22 cellular contexts compared by ENCODE assay signal in genomic region chr19:7732045-7732444, GRCh38. TPM values are rescaled to one million over a fixed set of nuclear protein-coding genes. Genes with fewer than 3 reads are reported as not detected.
DNase-seq lines count a peak whose midpoint lies in the region; ATAC-seq, FAIRE-seq and TF ChIP-seq lines count a peak whose summit lies in the region.
"Had no signal": no experiment of that assay in that cellular context is flagged by ENCODE, and none has a peak within 500 bp of the region (broad histone marks: within the 10 kb centered on the region; RNA-seq: fewer than 3 reads in every experiment).

Gene CLEC4G (minus strand): TSS chr19:7732110. CDS start chr19:7732102, 8 bp downstream.

- no peak for TF ChIP-seq POLR2A in H1 (IDR thresholded peaks at IDR 0.05; ENCODE audit: control extremely low read depth in 1 of 2, low read depth in 2 of 2, low read length in 2 of 2)

- H3K23ac ChIP-seq in H1 (ENCODE audit: insufficient read length): no peak within 1 kb of the TSS

- no peak within 1 kb of the TSS for H2AFZ ChIP-seq in H1 (ENCODE audit: low read length)
- H2AFZ ChIP-seq: PC-9 had no signal

- no peak within 1 kb of the TSS for H3K27ac ChIP-seq in H1 (ENCODE audit: low read depth, low read length)
- H3K27ac ChIP-seq: PC-9 had no signal

- H3K14ac ChIP-seq in H1 (ENCODE audit: insufficient read length): no peak within 1 kb of the TSS

- H2AK5ac ChIP-seq in H1 (ENCODE audit: low read depth, low read length): no peak within 1 kb of the TSS

- peaks cover 8% of the 10 kb centered on the region; the same call in 1 of the 2 replicates for H3K23me2 ChIP-seq in H1 (ENCODE audit: low read depth, low read length)

- H4K20me1 ChIP-seq in H1 (replicated peaks in 1 of 2; ENCODE audit: control insufficient read depth in 1 of 2, insufficient read depth in 2 of 2, low read length in 2 of 2): peaks cover 0 to 3% of the 10 kb centered on the region in 2 experiments

- H3K4me1 ChIP-seq in H1 (replicated peaks in 1 of 4; ENCODE audit: control insufficient read depth in 3 of 4, insufficient read depth in 4 of 4, low read length in 3 of 4): peaks cover 0 to 15% (median 9%) of the 10 kb centered on the region in 4 experiments; a peak in 6 of 7 replicates

- no peak within 1 kb of the TSS; a peak in 1 of 7 replicates for H3K9ac ChIP-seq in H1 (replicated peaks in 1 of 4; ENCODE audit: extremely low read depth in 1 of 4, low read depth in 3 of 4, low read length in 3 of 4)

- peak within 1 kb of the TSS; percentile 44 for H4K8ac ChIP-seq in H1 (ENCODE audit: extremely low read depth, insufficient read depth, low read length)

- H3K27me3 ChIP-seq in H1 (replicated peaks in 1 of 4; ENCODE audit: control insufficient read depth in 3 of 4, extremely low read depth in 1 of 4, insufficient read depth in 3 of 4, low read length in 3 of 4): peaks cover 27 to 45% (median 44%) of the 10 kb centered on the region in 4 experiments

- 90% methylated on average over 9 of the region's 9 CpGs; no CpG with 5 or more reads in 1 of the 2 experiments for WGBS in H1 (ENCODE audit: extremely low coverage in 1 of 2, insufficient coverage in 1 of 2, insufficient read length in 1 of 2, insufficient replicate concordance in 2 of 2, low coverage in 1 of 2, low lambda C conversion rate in 2 of 2, missing lambda C conversion rate in 1 of 2), 2 experiments

- CTCF ChIA-PET in H1 (lab: Charles Lee; ENCODE audit: partially characterized antibody): interaction anchor here (0.7 kb wide), 1 partner anchor 125 kb away, joined by 5 read pairs; no protein-coding TSS in a partner anchor

- no peak within 1 kb of the TSS for H3K56ac ChIP-seq in H1 (replicated peaks; ENCODE audit: insufficient read length, low read depth, low read length)

- ATAC-seq in Right ventricle myocardium superior (ENCODE audit: poor library complexity) (no peak), left cardiac atrium (no peak), GM21390 (IDR thresholded peaks at IDR 0.05; ENCODE audit: unreplicated experiment) (no peak)

- peak within 1 kb of the TSS in 1 of 4 experiments; percentile 63; a peak in 2 of 8 replicates for H3K4me3 ChIP-seq in H1 (ENCODE audit: extremely low read depth in 1 of 4, insufficient read depth in 2 of 4, low read depth in 3 of 4, low read length in 4 of 4)
- H3K4me3 ChIP-seq: PC-9 had no signal

- POLR2A ChIA-PET in H1 (lab: Charles Lee; ENCODE audit: partially characterized antibody): no interaction called here

- H2BK120ac ChIP-seq in H1 (replicated peaks; ENCODE audit: low read depth, low read length): no peak within 1 kb of the TSS

- H3K79me2 ChIP-seq in H1 (ENCODE audit: control insufficient read depth in 1 of 2, insufficient read depth in 2 of 2, low read length in 2 of 2): no peaks in the 10 kb centered on the region

- no peaks in the 10 kb centered on the region for H3K9me3 ChIP-seq in H1 (ENCODE audit: insufficient read depth in 2 of 2, low read depth in 1 of 2, low read length in 1 of 2)

- FAIRE-seq in H1 (lab: Jason Lieb, UNC): no peak

- H3K18ac ChIP-seq in H1 (ENCODE audit: extremely low read depth, low read length): no peak within 1 kb of the TSS

- H2BK12ac ChIP-seq in H1 (ENCODE audit: low read depth, low read length): no peak within 1 kb of the TSS

- H3K4ac ChIP-seq in H1 (replicated peaks; ENCODE audit: insufficient read length, low read depth, low read length): no peak within 1 kb of the TSS

- H3K36me3 ChIP-seq in H1 (ENCODE audit: control insufficient read depth in 2 of 4, insufficient read depth in 4 of 4, low read length in 3 of 4): no peaks in the 10 kb centered on the region

- H2BK20ac ChIP-seq in H1 (ENCODE audit: low read length): no peak within 1 kb of the TSS

- H3K79me1 ChIP-seq in H1 (ENCODE audit: low read depth, low read length): no peaks in the 10 kb centered on the region

- TF ChIP-seq CTCF in H1 (IDR thresholded peaks at IDR 0.05; ENCODE audit: control extremely low read depth in 1 of 3, insufficient read depth in 1 of 3, low read depth in 1 of 3, low read length in 3 of 3): no peak

- no peak for TF ChIP-seq RAD21 in H1 (IDR thresholded peaks at IDR 0.05 in 1 of 2, conservative IDR thresholded peaks at IDR 0.05 in 1 of 2; ENCODE audit: low read depth in 2 of 2, low read length in 2 of 2)

- no peak within 1 kb of the TSS for H4K5ac ChIP-seq in H1 (ENCODE audit: insufficient read length, low read depth, low read length)

- TF ChIP-seq EP300 in H1 (IDR thresholded peaks at IDR 0.05; ENCODE audit: borderline replicate concordance in 1 of 2, low read depth in 2 of 2, low read length in 2 of 2): no peak

- no peak within 1 kb of the TSS for H4K91ac ChIP-seq in H1 (replicated peaks; ENCODE audit: insufficient read length, low read length)

- H3K4me2 ChIP-seq in H1 (ENCODE audit: insufficient read depth in 1 of 2, low read depth in 2 of 2, low read length in 2 of 2): peak within 1 kb of the TSS; percentile 96 to 98; a peak in 2 of 4 replicates
- H3K4me2 ChIP-seq: PC-9 had no signal

- H2BK5ac ChIP-seq in H1 (ENCODE audit: low read depth, low read length): no peak within 1 kb of the TSS

- intact Hi-C loops in Right ventricle myocardium superior (cut with DNase I): no loop called here
- intact Hi-C loops in left cardiac atrium (cut with DNase I): no loop called here

- H2BK15ac ChIP-seq in H1 (ENCODE audit: low read length): no peak within 1 kb of the TSS

- DNase-seq in Right ventricle myocardium superior (peak; percentile 30), left cardiac atrium (no peak), H1 (ENCODE audit: low read depth in 1 of 2, low spot score in 2 of 2) (no peak), mesenteric fat pad (ENCODE audit: low spot score) (no peak), DMS 273 (lab: John Stamatoyannopoulos, UW; ENCODE audit: unreplicated experiment) (no peak)
- DNase-seq in stimulated activated CD4-positive, alpha-beta T cell treated with anti-CD3 and anti-CD28 coated beads, Interleukin-15, amount 100 ng/mL, for 24 hours: no peak
- no peak for DNase-seq in stimulated activated CD4-positive, alpha-beta T cell treated with anti-CD3 and anti-CD28 coated beads, Interleukin-2, amount 100 ng/mL, for 24 hours
- DNase-seq: 8988T; CD4-positive, CD25-positive, alpha-beta regulatory T cell; COR-L47; GF-D8; HCEC 1CT; Karpas-422; NCI-H1436; NCI-H1930; NCI-H345; NCI-H524 treated with DMSO at 0.1 percent for 48 hours; PC-9 had no signal

TF ChIP-seq in H1, 55 proteins besides CTCF, POLR2A, EP300 and RAD21:
- TF ChIP-seq SIN3A (conservative IDR thresholded peaks at IDR 0.05 in 1 of 2, IDR thresholded peaks at IDR 0.05 in 1 of 2; ENCODE audit: low read depth in 1 of 2, low read length in 2 of 2): no peak
- TF ChIP-seq RXRA (IDR thresholded peaks at IDR 0.05; ENCODE audit: insufficient read depth, low read depth, low read length): no peak
- no peak for TF ChIP-seq POU5F1 (IDR thresholded peaks at IDR 0.05; ENCODE audit: low read depth, low read length)
- TF ChIP-seq NRF1 (IDR thresholded peaks at IDR 0.05; ENCODE audit: low read depth, low read length): no peak
- no peak for TF ChIP-seq SP4 (IDR thresholded peaks at IDR 0.05; ENCODE audit: low read length)
- no peak for TF ChIP-seq CTBP2 (IDR thresholded peaks at IDR 0.05; ENCODE audit: borderline replicate concordance, insufficient read depth, insufficient read length, low read length)
- no peak for TF ChIP-seq NANOG (IDR thresholded peaks at IDR 0.05; ENCODE audit: insufficient read depth, low read depth, low read length, poor library complexity, severe bottlenecking)
- TF ChIP-seq JUN (IDR thresholded peaks at IDR 0.05; ENCODE audit: low read depth, low read length): no peak
- TF ChIP-seq E2F6 (IDR thresholded peaks at IDR 0.05): no peak
- TF ChIP-seq SP2 (IDR thresholded peaks at IDR 0.05; ENCODE audit: low read length): no peak
- no peak for TF ChIP-seq HDAC6 (IDR thresholded peaks at IDR 0.05; ENCODE audit: low read depth, low read length)
- TF ChIP-seq, protein P1, sequence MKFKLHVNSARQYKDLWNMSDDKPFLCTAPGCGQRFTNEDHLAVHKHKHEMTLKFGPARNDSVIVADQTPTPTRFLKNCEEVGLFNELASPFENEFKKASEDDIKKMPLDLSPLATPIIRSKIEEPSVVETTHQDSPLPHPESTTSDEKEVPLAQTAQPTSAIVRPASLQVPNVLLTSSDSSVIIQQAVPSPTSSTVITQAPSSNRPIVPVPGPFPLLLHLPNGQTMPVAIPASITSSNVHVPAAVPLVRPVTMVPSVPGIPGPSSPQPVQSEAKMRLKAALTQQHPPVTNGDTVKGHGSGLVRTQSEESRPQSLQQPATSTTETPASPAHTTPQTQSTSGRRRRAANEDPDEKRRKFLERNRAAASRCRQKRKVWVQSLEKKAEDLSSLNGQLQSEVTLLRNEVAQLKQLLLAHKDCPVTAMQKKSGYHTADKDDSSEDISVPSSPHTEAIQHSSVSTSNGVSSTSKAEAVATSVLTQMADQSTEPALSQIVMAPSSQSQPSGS (IDR thresholded peaks at IDR 0.05; ENCODE audit: low read length): no peak
- TF ChIP-seq KDM4A (IDR thresholded peaks at IDR 0.05; ENCODE audit: low read depth, low read length, severe bottlenecking): no peak
- no peak for TF ChIP-seq TBP (IDR thresholded peaks at IDR 0.05; ENCODE audit: low read depth, low read length)
- no peak for TF ChIP-seq POLR2AphosphoS5 (IDR thresholded peaks at IDR 0.05; ENCODE audit: low read depth, low read length)
- TF ChIP-seq SIRT6 (IDR thresholded peaks at IDR 0.05; ENCODE audit: low read length): no peak
- TF ChIP-seq SP1 (IDR thresholded peaks at IDR 0.05; ENCODE audit: low read depth, low read length): no peak
- no peak for TF ChIP-seq CBX5 (IDR thresholded peaks at IDR 0.05; ENCODE audit: low read depth, low read length)

RNA-seq across cellular contexts. Expression of gene CLEC4G, which starts in this region (rescaled TPM):
- total RNA-seq in Right ventricle myocardium superior (1.1 TPM), left cardiac atrium (1 to 10 TPM; 2.6 to 7.3 TPM), mesenteric fat pad (10.1 TPM)
- 0.35 and 1.0 TPM in 2 replicates for total RNA-seq in H1 (2021; fragmentation: NEBNext Ultra II Directional; extraction: Animal tissue kit (Norgen Biotek cat#: 25700))
- polyA plus RNA-seq in H1 (2011; rRNA removed): 2.9 and 3.2 TPM in 2 replicates
- 2.8 TPM for polyA plus RNA-seq in H1 (2011; cell fraction: cytosol; rRNA removed)
- 2.7 TPM for polyA plus RNA-seq in H1 (2011; cell fraction: nucleus; rRNA removed)
- 0.69 to 1.7 TPM (median 1.1 TPM) in 4 replicates for polyA plus RNA-seq in H1 (2012, experiment 1 of 2)
- 1.3 TPM for polyA plus RNA-seq in H1 (2012, experiment 2 of 2)
- 0.69 TPM for polyA plus RNA-seq in H1 (2013, experiment 1 of 2)
- polyA plus RNA-seq in H1 (2013, experiment 2 of 2): 0.66 TPM
- not detected in 2 replicates for polyA minus RNA-seq in H1 (2011; rRNA and poly(A)+ RNA removed)
- not detected for polyA minus RNA-seq in H1 (2011; cell fraction: cytosol; rRNA and poly(A)+ RNA removed)
- polyA minus RNA-seq in H1 (2011; cell fraction: nucleus; rRNA and poly(A)+ RNA removed): not detected
- total RNA-seq: CD4-positive, CD25-positive, alpha-beta regulatory T cell; HT-29; MCF 10A; PC-9 had no signal
- polyA plus RNA-seq: AG04450; CD4-positive, CD25-positive, alpha-beta regulatory T cell had no signal
